ENCODE assay signal across 9 cellular contexts in the genomic region with DNA sequence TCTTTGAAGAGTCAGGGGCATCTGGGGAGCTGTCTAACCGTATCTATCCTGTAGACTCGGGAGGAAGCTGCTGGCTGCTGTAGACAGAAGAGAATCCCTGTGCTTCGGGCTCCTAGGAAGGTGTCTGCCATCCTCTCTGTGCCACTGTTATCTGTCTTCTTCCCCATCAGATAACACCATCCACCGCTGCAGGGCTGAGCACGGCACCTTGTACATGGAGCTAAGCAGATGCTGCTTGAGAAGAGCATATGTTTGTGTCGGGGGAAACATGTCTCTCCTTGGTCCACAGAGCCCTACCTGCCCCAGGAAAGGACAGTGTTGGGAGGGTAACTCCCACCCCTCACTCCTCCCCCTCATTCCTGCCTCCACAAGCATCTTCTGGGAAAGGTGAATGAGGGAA. TPM values are rescaled to one million over a fixed set of nuclear protein-coding genes. Genes with fewer than 3 reads are reported as not detected.
"Had no signal": no experiment of that assay in that cellular context is flagged by ENCODE, and none has a peak within 500 bp of the region (broad histone marks: within the 10 kb centered on the region; RNA-seq: fewer than 3 reads in every experiment).

No MANE protein-coding gene starts in this region.

- ATAC-seq: stimulated activated effector memory CD8-positive, alpha-beta T cell treated with anti-CD3 and anti-CD28 coated beads, Interleukin-12 subunit alpha, Interleukin-12 subunit beta, amount 100 ng/mL, for 72 hours had no signal

- H3K9me3 Mint-ChIP-seq: activated CD4-positive, alpha-beta T cell treated with anti-CD3 and anti-CD28 coated beads, Interleukin-2, amount 10 ng/mL, durations not matched to agents 7 days and 5 days; immature natural killer cell; stimulated activated effector memory CD8-positive, alpha-beta T cell treated with anti-CD3 and anti-CD28 coated beads, Interleukin-12 subunit alpha, Interleukin-12 subunit beta, amount 100 ng/mL, for 72 hours had no signal

- H3K9ac ChIP-seq: parathyroid adenoma had no signal

- H3K27ac ChIP-seq: ascending aorta, epithelial cell of prostate, parathyroid adenoma had no signal

- H3K27ac Mint-ChIP-seq: activated CD4-positive, alpha-beta T cell treated with anti-CD3 and anti-CD28 coated beads, Interleukin-2, amount 10 ng/mL, durations not matched to agents 7 days and 5 days; stimulated activated effector memory CD8-positive, alpha-beta T cell treated with anti-CD3 and anti-CD28 coated beads, Interleukin-12 subunit alpha, Interleukin-12 subunit beta, amount 100 ng/mL, for 72 hours had no signal

- H3K36me3 ChIP-seq: ascending aorta had no signal

- DNase-seq: activated CD4-positive, alpha-beta T cell treated with anti-CD3 and anti-CD28 coated beads, Interleukin-2, amount 10 ng/mL, durations not matched to agents 7 days and 5 days; activated CD4-positive, CD25-positive, alpha-beta regulatory T cell; activated CD8-positive, alpha-beta memory T cell treated with anti-CD3 and anti-CD28 coated beads for 24 hours; activated naive CD4-positive, alpha-beta T cell treated with Interleukin-2 at 50 U/mL for 16 hours; immature natural killer cell had no signal

- H3K4me3 ChIP-seq: ascending aorta had no signal

- H3K27me3 ChIP-seq: ascending aorta had no signal

- H3K9me3 ChIP-seq: ascending aorta had no signal

RNA-seq across cellular contexts. Expression of gene DYRK3, which starts 48.0 kb away (rescaled TPM):
- polyA plus RNA-seq: immature natural killer cell had no signal
